10 cellular contexts compared by ENCODE assay signal in the genomic region with DNA sequence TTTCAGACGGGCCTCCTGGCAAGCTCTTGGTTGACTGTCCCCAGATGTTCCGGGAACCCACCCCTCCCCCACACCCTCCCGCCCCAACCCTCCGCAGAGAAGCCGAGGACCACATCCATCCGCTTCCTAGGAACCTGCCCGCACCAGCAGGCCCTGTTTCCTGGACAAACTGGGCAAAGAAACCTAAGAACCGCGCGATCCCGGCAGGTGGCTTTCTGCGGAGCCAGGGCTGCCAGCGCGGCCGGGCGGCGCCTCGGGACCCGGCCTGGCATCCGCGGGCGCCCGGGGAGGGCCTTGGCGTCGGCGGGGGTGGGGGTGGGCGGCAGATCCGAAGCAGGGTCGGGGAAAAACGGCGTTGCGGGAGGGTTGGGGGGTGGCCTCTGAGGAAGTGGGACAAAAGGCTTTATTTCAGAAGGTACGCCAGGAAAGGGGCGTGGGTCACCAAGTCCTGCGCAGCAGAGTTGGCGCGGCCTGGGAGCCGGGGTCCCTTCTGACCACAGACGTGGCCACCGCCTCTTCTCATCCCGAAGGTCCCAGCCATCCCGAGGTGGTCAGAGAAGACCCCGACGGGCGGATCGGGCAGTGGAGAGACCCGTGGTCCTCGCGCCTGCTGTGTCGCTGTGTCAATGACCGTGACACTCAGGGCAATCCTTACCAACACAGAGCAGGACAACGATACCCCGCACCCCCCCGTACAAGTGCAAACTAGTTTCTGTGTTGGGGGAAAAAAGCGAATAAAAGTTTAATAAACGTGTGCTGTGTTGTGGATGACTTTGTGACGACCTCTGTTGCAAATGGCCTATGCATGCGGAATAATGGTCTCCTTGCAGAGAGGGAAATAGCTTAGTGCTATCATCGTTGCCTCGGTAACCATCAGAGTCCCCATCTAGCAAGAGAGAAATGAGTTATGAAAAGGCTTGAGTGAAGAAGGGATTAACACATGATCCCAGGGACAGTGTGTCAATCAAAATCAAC.
DNase-seq lines count a peak whose midpoint lies in the region; ATAC-seq and TF ChIP-seq lines count a peak whose summit lies in the region.
"Had no signal": no experiment of that assay in that cellular context is flagged by ENCODE, and none has a peak within 500 bp of the region (broad histone marks: within the 10 kb centered on the region; RNA-seq: fewer than 3 reads in every experiment).

No MANE protein-coding gene starts in this region.

- H3K4me1 Mint-ChIP-seq in nephron progenitor cell: peaks cover 23% of the 10 kb centered on the region

- DNase-seq in DMS79 treated with DMSO at 0.1 percent for 48 hours (lab: John Stamatoyannopoulos, UW): peak; percentile 4
- DNase-seq in NCI-H1105 treated with DMSO at 0.1 percent for 48 hours (lab: John Stamatoyannopoulos, UW): peak; percentile 33
- no peak for DNase-seq in coronary artery (ENCODE audit: low spot score)
- DNase-seq in nephron progenitor cell: peak; percentile 26
- DNase-seq in GOT3 (lab: John Stamatoyannopoulos, UW): no peak
- DNase-seq: MV-4-11, T-helper 9 cell had no signal

- no peak overlapping the region for H3K27ac Mint-ChIP-seq in nephron progenitor cell

- H3K9me3 Mint-ChIP-seq in nephron progenitor cell: peaks cover 4% of the 10 kb centered on the region

- ATAC-seq in HG03432 (IDR thresholded peaks at IDR 0.05; ENCODE audit: unreplicated experiment) (no peak), GM21723 (IDR thresholded peaks at IDR 0.05; ENCODE audit: unreplicated experiment) (no peak), GM21528 (IDR thresholded peaks at IDR 0.05; ENCODE audit: low FRiP score, unreplicated experiment) (no peak)

- H3K4me3 ChIP-seq in coronary artery: peak overlapping the region; percentile 48

- H3K27me3 Mint-ChIP-seq in nephron progenitor cell (ENCODE audit: low read depth, poor library complexity): peaks cover 100% of the 10 kb centered on the region

- H3K27ac ChIP-seq in coronary artery: no peak overlapping the region

- H3K36me3 Mint-ChIP-seq in nephron progenitor cell (ENCODE audit: low read depth): no peaks in the 10 kb centered on the region

- TF ChIP-seq CTCF in coronary artery (IDR thresholded peaks at IDR 0.05) (no peak), nephron progenitor cell (IDR thresholded peaks at IDR 0.05) (no peak)

- peak overlapping the region; percentile 64 for H3K4me3 Mint-ChIP-seq in nephron progenitor cell

Comparison
In these comparisons a context has a peak if more than half of its experiments do, and no peak if none do; other contexts are left out.
1. DNase-seq: peak in DMS79 treated with DMSO at 0.1 percent for 48 hours (single experiment), NCI-H1105 treated with DMSO at 0.1 percent for 48 hours (single experiment) and nephron progenitor cell (single experiment); none in coronary artery (single experiment) and GOT3 (single experiment).